In the genomic region with DNA sequence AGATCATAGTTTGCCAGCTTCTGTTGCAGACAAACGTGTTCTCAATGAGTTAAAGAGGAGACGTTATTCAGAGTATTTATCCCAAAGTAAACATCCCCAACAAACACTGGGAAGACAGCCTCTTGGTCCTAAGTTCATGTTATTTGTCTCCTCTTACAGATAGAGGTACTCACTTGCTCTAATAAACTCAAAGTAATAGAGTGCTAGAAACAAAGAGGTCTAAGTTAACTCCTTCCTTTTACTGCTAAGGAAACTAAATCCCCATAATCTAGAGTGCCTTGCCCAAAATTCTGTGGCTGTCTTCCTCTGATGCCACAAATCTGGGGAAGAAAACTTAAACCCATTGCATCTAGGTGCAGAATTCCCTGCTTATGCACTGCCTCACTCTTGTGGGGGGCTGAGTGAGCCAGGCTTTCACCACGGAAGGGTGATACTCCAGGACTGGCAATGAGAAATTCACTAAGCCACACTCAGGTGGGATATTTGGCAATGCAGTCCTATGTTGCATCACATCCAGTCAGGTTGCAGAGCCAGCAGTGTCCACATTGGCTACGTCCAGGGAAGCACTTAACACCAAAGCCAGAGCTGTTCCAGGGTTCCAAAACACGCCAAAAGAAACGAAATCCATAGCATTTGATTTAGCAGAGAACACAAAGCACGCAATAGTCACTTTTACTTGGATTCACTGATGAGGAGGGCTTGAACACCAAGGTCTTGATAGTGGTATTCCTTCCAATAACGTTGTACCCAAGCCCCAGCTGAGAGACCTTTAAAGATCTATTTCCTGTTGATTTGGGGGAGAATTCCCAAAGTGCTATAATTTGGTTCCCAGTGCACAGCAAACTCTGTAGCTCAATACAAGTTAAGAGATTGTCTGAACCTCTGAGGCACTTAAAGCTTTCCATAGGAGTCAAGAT, we compare ENCODE assay signal across 34 cellular contexts.
"Had no signal": no experiment of that assay in that cellular context is flagged by ENCODE, and none has a peak within 500 bp of the region (broad histone marks: within the 10 kb centered on the region; RNA-seq: fewer than 3 reads in every experiment).

No MANE protein-coding gene starts in this region.

- H3K27ac ChIP-seq: esophagus muscularis mucosa, heart right ventricle, parathyroid adenoma, psoas muscle, upper lobe of left lung, VCaP had no signal

- FAIRE-seq: endothelial cell of umbilical vein, TTC549 had no signal

- H3K4me3 ChIP-seq: esophagus muscularis mucosa, heart right ventricle, psoas muscle, smooth muscle cell, thyroid gland, upper lobe of left lung had no signal

- H2AFZ ChIP-seq: parathyroid adenoma had no signal

- ATAC-seq: activated naive CD8-positive, alpha-beta T cell treated with anti-CD3 and anti-CD28 coated beads, Interleukin-2, amount 50 U/mL, for 24 hours; activated T-helper 17 cell treated with anti-CD3 and anti-CD28 coated beads, Interleukin-2, amount 50 U/mL, for 72 hours; effector memory CD8-positive, alpha-beta T cell; heart right ventricle; left ventricle myocardium superior; naive thymus-derived CD4-positive, alpha-beta T cell; psoas muscle; stimulated activated memory B cell treated with anti-CD40 and anti-IgM and Interleukin-4, amounts not matched to agents 10 μg/mL and 1 μg/mL and 100 μg/mL, for 72 hours; stimulated activated naive CD8-positive, alpha-beta T cell treated with anti-CD3 and anti-CD28 coated beads, Interleukin-15, amount 100 ng/mL, for 72 hours had no signal

- H3K4me1 ChIP-seq: esophagus muscularis mucosa, heart right ventricle, parathyroid adenoma, psoas muscle, upper lobe of left lung had no signal

- H3K36me3 ChIP-seq: esophagus muscularis mucosa, heart right ventricle, thyroid gland, upper lobe of left lung had no signal

- H3K9ac ChIP-seq: parathyroid adenoma had no signal

- H3K4me2 ChIP-seq: smooth muscle cell had no signal

- H3K27me3 ChIP-seq: esophagus muscularis mucosa, thyroid gland, upper lobe of left lung had no signal

- DNase-seq: activated CD4-positive, alpha-beta memory T cell treated with anti-CD3 and anti-CD28 coated beads, Interleukin-2, amount 10 ng/mL, durations not matched to agents 7 days and 5 days; activated CD4-positive, alpha-beta T cell treated with anti-CD3 and anti-CD28 coated beads, Interleukin-2, amount 10 ng/mL, durations not matched to agents 24 days and 14 days; activated CD4-positive, CD25-positive, alpha-beta regulatory T cell treated with anti-CD3 and anti-CD28 coated beads, Interleukin-2, amount 50 U/mL, for 72 hours; activated CD8-positive, alpha-beta memory T cell treated with anti-CD3 and anti-CD28 coated beads, Interleukin-2, amount 50 U/mL, for 48 hours; activated gamma-delta T cell treated with Interleukin-2 at 50 U/mL for 16 hours; activated naive CD8-positive, alpha-beta T cell treated with anti-CD3 and anti-CD28 coated beads, Interleukin-2, amount 50 U/mL, for 24 hours; activated T-cell treated with anti-CD3 and anti-CD28 coated beads, Interleukin-2, amount 50 U/mL, for 24 hours; amygdala; caudate nucleus; cortex of kidney; effector memory CD8-positive, alpha-beta T cell; foreskin melanocyte; heart right ventricle; left ventricle myocardium superior; midbrain; naive thymus-derived CD4-positive, alpha-beta T cell; nucleus accumbens; psoas muscle; stimulated activated CD4-positive, alpha-beta T cell treated with anti-CD3 and anti-CD28 coated beads, Interleukin-1b, Interleukin-23, amount 100 ng/mL, for 48 hours; stimulated activated CD4-positive, alpha-beta T cell treated with anti-CD3 and anti-CD28 coated beads, Interleukin-4, amount 100 ng/mL, for 4 hours; stimulated activated CD8-positive, alpha-beta memory T cell treated with anti-CD3 and anti-CD28 coated beads, Interleukin-4, amount 100 ng/mL, for 48 hours; stimulated activated naive CD8-positive, alpha-beta T cell treated with anti-CD3 and anti-CD28 coated beads, Interleukin-15, amount 100 ng/mL, for 72 hours; substantia nigra; T-helper 9 cell; upper lobe of left lung had no signal

- H3K79me2 ChIP-seq: parathyroid adenoma had no signal

- H3K9me3 ChIP-seq: esophagus muscularis mucosa, heart right ventricle, psoas muscle, thyroid gland, upper lobe of left lung had no signal
